In the genomic region with DNA sequence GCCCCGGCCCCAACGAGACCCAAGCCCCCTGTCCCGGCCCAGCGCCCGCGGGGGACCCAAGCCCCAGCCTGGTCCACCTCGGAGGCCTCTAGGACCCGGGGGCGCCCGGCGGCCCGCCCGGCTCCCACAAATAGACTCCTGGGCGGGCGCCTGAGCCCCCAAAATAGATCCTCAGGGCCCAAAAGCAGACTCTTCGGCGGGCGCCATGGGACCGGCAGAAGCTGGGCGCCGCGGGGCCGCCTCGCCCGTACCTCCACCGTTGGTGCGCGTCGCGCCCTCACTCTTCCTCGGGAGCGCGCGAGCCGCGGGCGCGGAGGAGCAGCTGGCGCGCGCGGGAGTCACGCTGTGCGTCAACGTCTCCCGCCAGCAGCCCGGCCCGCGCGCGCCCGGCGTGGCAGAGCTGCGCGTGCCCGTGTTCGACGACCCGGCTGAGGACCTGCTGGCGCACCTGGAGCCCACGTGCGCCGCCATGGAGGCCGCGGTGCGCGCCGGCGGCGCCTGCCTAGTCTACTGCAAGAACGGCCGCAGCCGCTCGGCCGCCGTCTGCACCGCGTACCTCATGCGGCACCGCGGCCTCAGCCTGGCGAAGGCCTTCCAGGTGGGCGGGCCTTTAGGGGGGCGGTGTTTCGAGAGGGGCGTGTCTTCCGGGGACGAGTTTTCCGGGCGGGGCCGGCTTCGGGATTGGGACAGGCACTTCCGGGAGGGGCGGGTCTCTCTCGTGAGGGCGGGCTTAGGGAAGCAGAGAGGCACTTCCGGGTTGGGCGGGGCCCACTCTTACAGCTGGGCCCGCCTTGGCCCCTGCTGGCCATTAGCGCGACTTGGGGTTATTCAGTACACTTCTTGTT, we compare ENCODE assay signal across 1 cellular context.
A peak's percentile ranks its signal among the peaks of the same experiment; 100 is the strongest.
TF ChIP-seq lines count a peak whose summit lies in the region.

No MANE protein-coding gene starts in this region.

TF ChIP-seq in K562, 482 proteins besides CTCF, POLR2A, EP300 and RAD21 (continued from another document and continues in another):
- TF ChIP-seq MNT (conservative IDR thresholded peaks at IDR 0.05) = peak; percentile 26 to 58; a peak in 2 of 4 replicates
- TF ChIP-seq OTX1 (CRISPR knock-in tag; IDR thresholded peaks at IDR 0.05) = no peak
- peak; percentile 48; the same call in 1 of the 2 replicates for TF ChIP-seq MBD2 (IDR thresholded peaks at IDR 0.05; ENCODE audit: borderline replicate concordance, low read depth)
- TF ChIP-seq TGIF2 (CRISPR knock-in tag; IDR thresholded peaks at IDR 0.05) = 0 out of 2 replicates have a peak, but pooled peaks have one; percentile 25
- peak; percentile 82 for TF ChIP-seq DMBX1 (CRISPR knock-in tag; IDR thresholded peaks at IDR 0.05; ENCODE audit: borderline replicate concordance)
- peak; percentile 96 for TF ChIP-seq L3MBTL2 (IDR thresholded peaks at IDR 0.05)
- peak; percentile 44 to 47; a peak in 3 of 4 replicates for TF ChIP-seq MAZ (CRISPR knock-in tag; conservative IDR thresholded peaks at IDR 0.05 in 1 of 2, IDR thresholded peaks at IDR 0.05 in 1 of 2)
- peak; percentile 27 for TF ChIP-seq PCBP1 (IDR thresholded peaks at IDR 0.05; ENCODE audit: low read depth, low read length, poor library complexity, severe bottlenecking)
- peak; percentile 80 for TF ChIP-seq HDAC8 (tag; IDR thresholded peaks at IDR 0.05)
- TF ChIP-seq BRD4 (IDR thresholded peaks at IDR 0.05) = peak; percentile 79
- peak; percentile 2 for TF ChIP-seq RBM25 (IDR thresholded peaks at IDR 0.05; ENCODE audit: low read depth, low read length, severe bottlenecking)
- peak; percentile 35; the same call in 1 of the 2 replicates for TF ChIP-seq TCF3 (CRISPR knock-in tag; IDR thresholded peaks at IDR 0.05)
- peak; percentile 64 for TF ChIP-seq ASH1L (IDR thresholded peaks at IDR 0.05; ENCODE audit: borderline replicate concordance, low read depth, partially characterized antibody)
- TF ChIP-seq TAF1 (IDR thresholded peaks at IDR 0.05; ENCODE audit: control insufficient read depth, extremely low read depth, insufficient read depth, low read length, severe bottlenecking) = peak; percentile 79
- TF ChIP-seq SRF (CRISPR knock-in tag; IDR thresholded peaks at IDR 0.05) = peak in 1 of 2 experiments; percentile 58; a peak in 2 of 4 replicates
- no peak for TF ChIP-seq TBL1XR1 (IDR thresholded peaks at IDR 0.05; ENCODE audit: low read length in 2 of 2)
- peak; percentile 50; the same call in 1 of the 2 replicates for TF ChIP-seq EP400 (IDR thresholded peaks at IDR 0.05)
- TF ChIP-seq SMARCB1 (IDR thresholded peaks at IDR 0.05; ENCODE audit: insufficient read length, low read depth) = no peak
- TF ChIP-seq ZNF699 (CRISPR knock-in tag; IDR thresholded peaks at IDR 0.05; ENCODE audit: insufficient replicate concordance) = no peak
- no peak; the same call in 1 of the 2 replicates for TF ChIP-seq TOE1 (IDR thresholded peaks at IDR 0.05; ENCODE audit: borderline replicate concordance)
- no peak for TF ChIP-seq TOE1 (CRISPR knock-in tag; IDR thresholded peaks at IDR 0.05; ENCODE audit: borderline replicate concordance, low read depth)
- 0 out of 2 replicates have a peak, but pooled peaks have one; percentile 34 for TF ChIP-seq FOXK1 (CRISPR knock-in tag; IDR thresholded peaks at IDR 0.05; ENCODE audit: borderline replicate concordance)
- TF ChIP-seq, protein P1, sequence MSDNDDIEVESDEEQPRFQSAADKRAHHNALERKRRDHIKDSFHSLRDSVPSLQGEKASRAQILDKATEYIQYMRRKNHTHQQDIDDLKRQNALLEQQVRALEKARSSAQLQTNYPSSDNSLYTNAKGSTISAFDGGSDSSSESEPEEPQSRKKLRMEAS (CRISPR knock-in tag; IDR thresholded peaks at IDR 0.05) = peak; percentile 92
- TF ChIP-seq GATA2 (CRISPR knock-in tag; IDR thresholded peaks at IDR 0.05) = no peak
- peak; percentile 41; the same call in 1 of the 2 replicates for TF ChIP-seq NFIC (IDR thresholded peaks at IDR 0.05)
- no peak for TF ChIP-seq ZKSCAN3 (CRISPR knock-in tag; IDR thresholded peaks at IDR 0.05)
- TF ChIP-seq RB1 (IDR thresholded peaks at IDR 0.05; ENCODE audit: low read depth) = peak; percentile 84
- TF ChIP-seq ATF7 (IDR thresholded peaks at IDR 0.05) = peak; percentile 59; the same call in 1 of the 2 replicates
- peak; percentile 21; the same call in 1 of the 2 replicates for TF ChIP-seq CREM (IDR thresholded peaks at IDR 0.05; ENCODE audit: low read depth)
- peak; percentile 87 for TF ChIP-seq GABPA (tag; conservative IDR thresholded peaks at IDR 0.05; ENCODE audit: low read depth)
- TF ChIP-seq PHF8 (IDR thresholded peaks at IDR 0.05; ENCODE audit: borderline replicate concordance, low read length) = peak; percentile 86; the same call in 1 of the 2 replicates
- TF ChIP-seq ZNF717 (CRISPR knock-in tag; IDR thresholded peaks at IDR 0.05) = no peak
- TF ChIP-seq, protein P2, sequence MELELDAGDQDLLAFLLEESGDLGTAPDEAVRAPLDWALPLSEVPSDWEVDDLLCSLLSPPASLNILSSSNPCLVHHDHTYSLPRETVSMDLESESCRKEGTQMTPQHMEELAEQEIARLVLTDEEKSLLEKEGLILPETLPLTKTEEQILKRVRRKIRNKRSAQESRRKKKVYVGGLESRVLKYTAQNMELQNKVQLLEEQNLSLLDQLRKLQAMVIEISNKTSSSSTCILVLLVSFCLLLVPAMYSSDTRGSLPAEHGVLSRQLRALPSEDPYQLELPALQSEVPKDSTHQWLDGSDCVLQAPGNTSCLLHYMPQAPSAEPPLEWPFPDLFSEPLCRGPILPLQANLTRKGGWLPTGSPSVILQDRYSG (tag; conservative IDR thresholded peaks at IDR 0.05; ENCODE audit: low read depth) = no peak
- TF ChIP-seq ARID4B (CRISPR knock-in tag; IDR thresholded peaks at IDR 0.05) = peak; percentile 79
- TF ChIP-seq ZNF277 (CRISPR knock-in tag; IDR thresholded peaks at IDR 0.05; ENCODE audit: borderline replicate concordance) = no peak
- no peak for TF ChIP-seq ZNF212 (CRISPR knock-in tag; IDR thresholded peaks at IDR 0.05)
- TF ChIP-seq ZNF24 (IDR thresholded peaks at IDR 0.05) = peak; percentile 9; the same call in 1 of the 2 replicates
- 0 out of 2 replicates have a peak, but pooled peaks have one; percentile 40 for TF ChIP-seq LCOR (CRISPR knock-in tag; IDR thresholded peaks at IDR 0.05)
- 0 out of 4 replicates have a peak, but pooled peaks of 1 of the 2 experiments have one; percentile 14 for TF ChIP-seq ZMIZ1 (IDR thresholded peaks at IDR 0.05; ENCODE audit: low read depth in 2 of 2, low read length in 2 of 2)
- TF ChIP-seq ZNF77 (CRISPR knock-in tag; IDR thresholded peaks at IDR 0.05) = no peak
- no peak for TF ChIP-seq MCM3 (IDR thresholded peaks at IDR 0.05)
- peak in 1 of 2 experiments; percentile 7; a peak in 1 of 4 replicates for TF ChIP-seq SIN3A (IDR thresholded peaks at IDR 0.05; ENCODE audit: borderline replicate concordance in 2 of 2, control insufficient read depth in 1 of 2, low read depth in 2 of 2, low read length in 2 of 2)
- TF ChIP-seq NRF1 (conservative IDR thresholded peaks at IDR 0.05 in 1 of 2, IDR thresholded peaks at IDR 0.05 in 1 of 2) = peak; percentile 83 to 85; a peak in 3 of 4 replicates
- peak; percentile 100 for TF ChIP-seq ELF1 (tag; IDR thresholded peaks at IDR 0.05)
- peak; percentile 82 for TF ChIP-seq KDM5B (IDR thresholded peaks at IDR 0.05; ENCODE audit: insufficient replicate concordance, low read depth, low read length)
- TF ChIP-seq ZNF778 (CRISPR knock-in tag; IDR thresholded peaks at IDR 0.05) = no peak
- TF ChIP-seq NONO (IDR thresholded peaks at IDR 0.05; ENCODE audit: low read depth in 2 of 2, low read length in 1 of 2) = peak; percentile 75 to 83; a peak in 3 of 4 replicates
- peak; percentile 30 for TF ChIP-seq CTCFL (IDR thresholded peaks at IDR 0.05; ENCODE audit: borderline replicate concordance, insufficient read depth, low read depth, low read length, poor library complexity, severe bottlenecking)
- no peak for TF ChIP-seq DNMT1 (IDR thresholded peaks at IDR 0.05)
- no peak for TF ChIP-seq TAF15 (IDR thresholded peaks at IDR 0.05; ENCODE audit: low read depth, low read length)
- TF ChIP-seq PML (IDR thresholded peaks at IDR 0.05; ENCODE audit: low read length) = peak; percentile 30; the same call in 1 of the 2 replicates
- no peak for TF ChIP-seq ZNF347 (CRISPR knock-in tag; IDR thresholded peaks at IDR 0.05; ENCODE audit: low read depth)
- TF ChIP-seq NFYB (IDR thresholded peaks at IDR 0.05; ENCODE audit: extremely low read depth, insufficient read length) = no peak
- peak; percentile 80 for TF ChIP-seq E2F3 (CRISPR knock-in tag; IDR thresholded peaks at IDR 0.05)
